In the genomic region with DNA sequence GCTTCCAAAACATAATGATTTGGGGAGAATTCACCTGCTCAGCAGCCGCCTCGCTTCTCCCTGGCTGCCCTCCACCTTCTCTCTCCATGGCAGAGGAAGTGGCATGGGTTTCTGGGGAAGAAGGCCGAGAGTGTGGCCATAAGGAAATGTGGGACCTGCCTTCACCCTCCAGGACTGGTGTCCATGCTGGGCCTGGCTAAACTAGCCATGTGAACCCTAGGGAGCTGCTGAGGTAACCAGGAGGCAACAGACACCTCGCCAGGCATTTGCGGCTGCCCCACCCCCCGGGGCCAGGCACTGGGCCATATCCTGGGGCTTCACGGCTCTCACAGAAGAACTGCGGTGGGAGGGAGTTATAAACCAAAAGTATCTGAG, we compare ENCODE assay signal across 1 cellular context.
TF ChIP-seq lines count a peak whose summit lies in the region.

No MANE protein-coding gene starts in this region.

TF ChIP-seq in SK-N-SH treated with all-trans-retinoic acid at 6 μM for 48 hours, 23 proteins besides CTCF, POLR2A, EP300 and RAD21 (continued from another document):
- TF ChIP-seq ZNF8 (CRISPR knock-in tag; IDR thresholded peaks at IDR 0.05) = no peak
- no peak for TF ChIP-seq ISL1 (CRISPR knock-in tag; IDR thresholded peaks at IDR 0.05)
- TF ChIP-seq, protein P1, sequence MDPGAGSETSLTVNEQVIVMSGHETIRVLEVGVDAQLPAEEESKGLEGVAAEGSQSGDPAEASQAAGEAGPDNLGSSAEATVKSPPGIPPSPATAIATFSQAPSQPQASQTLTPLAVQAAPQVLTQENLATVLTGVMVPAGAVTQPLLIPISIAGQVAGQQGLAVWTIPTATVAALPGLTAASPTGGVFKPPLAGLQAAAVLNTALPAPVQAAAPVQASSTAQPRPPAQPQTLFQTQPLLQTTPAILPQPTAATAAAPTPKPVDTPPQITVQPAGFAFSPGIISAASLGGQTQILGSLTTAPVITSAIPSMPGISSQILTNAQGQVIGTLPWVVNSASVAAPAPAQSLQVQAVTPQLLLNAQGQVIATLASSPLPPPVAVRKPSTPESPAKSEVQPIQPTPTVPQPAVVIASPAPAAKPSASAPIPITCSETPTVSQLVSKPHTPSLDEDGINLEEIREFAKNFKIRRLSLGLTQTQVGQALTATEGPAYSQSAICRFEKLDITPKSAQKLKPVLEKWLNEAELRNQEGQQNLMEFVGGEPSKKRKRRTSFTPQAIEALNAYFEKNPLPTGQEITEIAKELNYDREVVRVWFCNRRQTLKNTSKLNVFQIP (CRISPR knock-in tag; IDR thresholded peaks at IDR 0.05; ENCODE audit: borderline replicate concordance, low read depth) = no peak
- no peak for TF ChIP-seq ZNF70 (CRISPR knock-in tag; IDR thresholded peaks at IDR 0.05)
- no peak for TF ChIP-seq PPARA (CRISPR knock-in tag; IDR thresholded peaks at IDR 0.05; ENCODE audit: borderline replicate concordance)
- TF ChIP-seq, protein P2, sequence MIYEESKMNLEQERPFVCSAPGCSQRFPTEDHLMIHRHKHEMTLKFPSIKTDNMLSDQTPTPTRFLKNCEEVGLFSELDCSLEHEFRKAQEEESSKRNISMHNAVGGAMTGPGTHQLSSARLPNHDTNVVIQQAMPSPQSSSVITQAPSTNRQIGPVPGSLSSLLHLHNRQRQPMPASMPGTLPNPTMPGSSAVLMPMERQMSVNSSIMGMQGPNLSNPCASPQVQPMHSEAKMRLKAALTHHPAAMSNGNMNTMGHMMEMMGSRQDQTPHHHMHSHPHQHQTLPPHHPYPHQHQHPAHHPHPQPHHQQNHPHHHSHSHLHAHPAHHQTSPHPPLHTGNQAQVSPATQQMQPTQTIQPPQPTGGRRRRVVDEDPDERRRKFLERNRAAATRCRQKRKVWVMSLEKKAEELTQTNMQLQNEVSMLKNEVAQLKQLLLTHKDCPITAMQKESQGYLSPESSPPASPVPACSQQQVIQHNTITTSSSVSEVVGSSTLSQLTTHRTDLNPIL (CRISPR knock-in tag; IDR thresholded peaks at IDR 0.05; ENCODE audit: low read depth) = no peak
- TF ChIP-seq OSR1 (CRISPR knock-in tag; IDR thresholded peaks at IDR 0.05) = no peak
- TF ChIP-seq SNAI2 (CRISPR knock-in tag; IDR thresholded peaks at IDR 0.05) = no peak
- no peak for TF ChIP-seq CSDC2 (CRISPR knock-in tag; IDR thresholded peaks at IDR 0.05)
- TF ChIP-seq, protein P3, sequence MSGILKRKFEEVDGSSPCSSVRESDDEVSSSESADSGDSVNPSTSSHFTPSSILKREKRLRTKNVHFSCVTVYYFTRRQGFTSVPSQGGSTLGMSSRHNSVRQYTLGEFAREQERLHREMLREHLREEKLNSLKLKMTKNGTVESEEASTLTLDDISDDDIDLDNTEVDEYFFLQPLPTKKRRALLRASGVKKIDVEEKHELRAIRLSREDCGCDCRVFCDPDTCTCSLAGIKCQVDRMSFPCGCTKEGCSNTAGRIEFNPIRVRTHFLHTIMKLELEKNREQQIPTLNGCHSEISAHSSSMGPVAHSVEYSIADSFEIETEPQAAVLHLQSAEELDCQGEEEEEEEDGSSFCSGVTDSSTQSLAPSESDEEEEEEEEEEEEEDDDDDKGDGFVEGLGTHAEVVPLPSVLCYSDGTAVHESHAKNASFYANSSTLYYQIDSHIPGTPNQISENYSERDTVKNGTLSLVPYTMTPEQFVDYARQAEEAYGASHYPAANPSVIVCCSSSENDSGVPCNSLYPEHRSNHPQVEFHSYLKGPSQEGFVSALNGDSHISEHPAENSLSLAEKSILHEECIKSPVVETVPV (CRISPR knock-in tag; IDR thresholded peaks at IDR 0.05) = no peak
- TF ChIP-seq, protein P4, sequence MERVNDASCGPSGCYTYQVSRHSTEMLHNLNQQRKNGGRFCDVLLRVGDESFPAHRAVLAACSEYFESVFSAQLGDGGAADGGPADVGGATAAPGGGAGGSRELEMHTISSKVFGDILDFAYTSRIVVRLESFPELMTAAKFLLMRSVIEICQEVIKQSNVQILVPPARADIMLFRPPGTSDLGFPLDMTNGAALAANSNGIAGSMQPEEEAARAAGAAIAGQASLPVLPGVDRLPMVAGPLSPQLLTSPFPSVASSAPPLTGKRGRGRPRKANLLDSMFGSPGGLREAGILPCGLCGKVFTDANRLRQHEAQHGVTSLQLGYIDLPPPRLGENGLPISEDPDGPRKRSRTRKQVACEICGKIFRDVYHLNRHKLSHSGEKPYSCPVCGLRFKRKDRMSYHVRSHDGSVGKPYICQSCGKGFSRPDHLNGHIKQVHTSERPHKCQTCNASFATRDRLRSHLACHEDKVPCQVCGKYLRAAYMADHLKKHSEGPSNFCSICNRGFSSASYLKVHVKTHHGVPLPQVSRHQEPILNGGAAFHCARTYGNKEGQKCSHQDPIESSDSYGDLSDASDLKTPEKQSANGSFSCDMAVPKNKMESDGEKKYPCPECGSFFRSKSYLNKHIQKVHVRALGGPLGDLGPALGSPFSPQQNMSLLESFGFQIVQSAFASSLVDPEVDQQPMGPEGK (CRISPR knock-in tag; IDR thresholded peaks at IDR 0.05; ENCODE audit: borderline replicate concordance) = no peak
